9 cellular contexts compared by ENCODE assay signal in genomic region chr21:39386194-39386593, GRCh38. TPM values are rescaled to one million over a fixed set of nuclear protein-coding genes. Genes with fewer than 3 reads are reported as not detected.
DNase-seq lines count a peak whose midpoint lies in the region; ATAC-seq lines count a peak whose summit lies in the region.
"Had no signal": no experiment of that assay in that cellular context is flagged by ENCODE, and none has a peak within 500 bp of the region (broad histone marks: within the 10 kb centered on the region; RNA-seq: fewer than 3 reads in every experiment).

No MANE protein-coding gene starts in this region.

- intact Hi-C loops in left ventricle myocardium superior (cut with micrococcal nuclease), result loop anchor here (5.0 to 10.0 kb wide), 2 partner anchors 39 to 71 kb away; partner anchors contain the start of genes BRWD1 and HMGN1

- no peaks in the 10 kb centered on the region for H3K27me3 Mint-ChIP-seq in activated T-helper 17 cell treated with anti-CD3 and anti-CD28 coated beads, Interleukin-2, amount 50 U/mL, for 72 hours

- ATAC-seq in activated T-helper 17 cell treated with anti-CD3 and anti-CD28 coated beads, Interleukin-2, amount 50 U/mL, for 72 hours (replicated peaks), result no peak
- ATAC-seq in left ventricle myocardium superior (peak; percentile 5), GM19463 (IDR thresholded peaks at IDR 0.05; ENCODE audit: unreplicated experiment) (no peak)
- ATAC-seq in stimulated activated naive CD8-positive, alpha-beta T cell treated with anti-CD3 and anti-CD28 coated beads, Interleukin-15, Interleukin-2, amounts not matched to agents 100 U/mL and 50 U/mL, for 24 hours, result no peak

- no peak overlapping the region for H3K27ac Mint-ChIP-seq in activated T-helper 17 cell treated with anti-CD3 and anti-CD28 coated beads, Interleukin-2, amount 50 U/mL, for 72 hours

- DNase-seq in SIG-M5 treated with dmso at 0.1 percent for 504 hours (lab: John Stamatoyannopoulos, UW; ENCODE audit: unreplicated experiment) (peak; percentile 57), SIG-M5 (lab: John Stamatoyannopoulos, UW) (no peak), left ventricle myocardium superior (peak; percentile 51), DMS79 (lab: John Stamatoyannopoulos, UW) (no peak), AG20443 (ENCODE audit: low spot score) (no peak)
- DNase-seq in stimulated activated naive CD8-positive, alpha-beta T cell treated with anti-CD3 and anti-CD28 coated beads, Interleukin-15, Interleukin-2, amounts not matched to agents 100 U/mL and 50 U/mL, for 24 hours, result peak; percentile 37
- DNase-seq: DND-41 had no signal

- H3K4me3 Mint-ChIP-seq in activated T-helper 17 cell treated with anti-CD3 and anti-CD28 coated beads, Interleukin-2, amount 50 U/mL, for 72 hours, result peak overlapping the region; percentile 55

- H3K9me3 Mint-ChIP-seq in activated T-helper 17 cell treated with anti-CD3 and anti-CD28 coated beads, Interleukin-2, amount 50 U/mL, for 72 hours, result no peaks in the 10 kb centered on the region

- peaks cover 18% of the 10 kb centered on the region for H3K36me3 Mint-ChIP-seq in activated T-helper 17 cell treated with anti-CD3 and anti-CD28 coated beads, Interleukin-2, amount 50 U/mL, for 72 hours (ENCODE audit: low read depth)

- peaks cover 10% of the 10 kb centered on the region for H3K4me1 Mint-ChIP-seq in activated T-helper 17 cell treated with anti-CD3 and anti-CD28 coated beads, Interleukin-2, amount 50 U/mL, for 72 hours

RNA-seq across cellular contexts. Expression of gene HMGN1, which starts 37.3 kb away (rescaled TPM):
- 100 to 1,000 TPM; 254 to 398 TPM for total RNA-seq in activated T-helper 17 cell treated with anti-CD3 and anti-CD28 coated beads, Interleukin-2, amount 50 U/mL, for 72 hours
- total RNA-seq in left ventricle myocardium superior, result 75.4 TPM

RNA-seq across cellular contexts. Expression of gene LCA5L, which starts 59.4 kb away (rescaled TPM):
- not detected for total RNA-seq in activated T-helper 17 cell treated with anti-CD3 and anti-CD28 coated beads, Interleukin-2, amount 50 U/mL, for 72 hours
- total RNA-seq in left ventricle myocardium superior, result 0.40 TPM

Comparison
In these comparisons a context has a peak if more than half of its experiments do, and no peak if none do; other contexts are left out.
1. DNase-seq: peak in SIG-M5 treated with dmso at 0.1 percent for 504 hours (single experiment), left ventricle myocardium superior (single experiment) and stimulated activated naive CD8-positive, alpha-beta T cell treated with anti-CD3 and anti-CD28 coated beads, Interleukin-15, Interleukin-2, amounts not matched to agents 100 U/mL and 50 U/mL, for 24 hours (single experiment); none in SIG-M5 (single experiment), DMS79 (single experiment) and AG20443 (single experiment).